Comparison of ENCODE assay signal across 1 cellular context in the genomic region with DNA sequence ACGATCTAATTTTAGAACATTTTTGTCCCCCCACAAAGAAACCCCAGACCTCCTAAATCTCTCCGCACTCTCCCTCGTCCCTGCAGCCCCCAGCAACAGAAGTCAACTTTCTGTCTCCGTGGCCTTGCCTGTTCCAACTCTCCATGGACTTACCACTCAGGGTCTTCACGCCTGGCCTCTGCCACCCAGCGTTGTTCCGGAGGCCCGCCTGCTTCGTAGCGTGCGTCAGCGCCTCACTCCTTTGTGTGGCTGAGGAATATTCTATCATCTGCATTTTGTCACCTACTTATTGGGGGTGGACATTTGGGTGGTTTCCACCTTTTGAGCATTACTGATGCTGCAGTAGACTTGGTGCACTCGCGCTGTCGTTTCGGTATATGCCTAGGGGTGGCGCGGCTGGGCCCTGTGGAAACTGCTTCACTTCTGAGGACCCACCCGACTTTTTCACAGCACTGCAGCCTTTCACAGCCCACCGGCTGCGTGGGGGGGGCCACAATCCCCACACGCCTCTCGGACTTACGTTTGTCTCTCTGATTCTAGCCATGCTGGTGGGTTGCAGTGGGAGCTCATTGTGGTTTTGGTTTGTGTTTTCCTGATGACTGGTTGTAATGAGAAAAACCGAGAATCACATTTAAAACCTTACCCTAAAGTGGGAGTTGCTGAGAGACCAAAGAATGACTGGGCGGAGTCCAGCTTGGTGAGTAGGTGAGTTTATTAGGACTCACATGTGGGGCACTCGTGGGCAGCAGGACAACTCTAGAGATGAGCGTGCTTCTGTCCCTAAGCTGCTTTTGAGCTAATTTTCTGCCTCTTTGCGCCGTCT.
TF ChIP-seq lines count a peak whose summit lies in the region.

No MANE protein-coding gene starts in this region.

TF ChIP-seq in H1, 55 proteins besides CTCF, POLR2A, EP300 and RAD21:
- TF ChIP-seq TCF12 (IDR thresholded peaks at IDR 0.05; ENCODE audit: low read depth, low read length) (no peak), ASH2L (IDR thresholded peaks at IDR 0.05; ENCODE audit: low read length) (no peak), NANOG (IDR thresholded peaks at IDR 0.05; ENCODE audit: insufficient read depth, low read depth, low read length, poor library complexity, severe bottlenecking) (no peak), PHF8 (conservative IDR thresholded peaks at IDR 0.05; ENCODE audit: low read depth, low read length) (no peak), RXRA (IDR thresholded peaks at IDR 0.05; ENCODE audit: insufficient read depth, low read depth, low read length) (no peak), GABPA (IDR thresholded peaks at IDR 0.05; ENCODE audit: borderline replicate concordance, insufficient read depth, low read length) (no peak), SP2 (IDR thresholded peaks at IDR 0.05; ENCODE audit: low read length) (no peak), POLR2AphosphoS5 (IDR thresholded peaks at IDR 0.05; ENCODE audit: low read depth, low read length) (no peak), TAF1 (IDR thresholded peaks at IDR 0.05; ENCODE audit: low read depth, low read length) (no peak), SP4 (IDR thresholded peaks at IDR 0.05; ENCODE audit: low read length) (no peak)
- TF ChIP-seq, protein P1, sequence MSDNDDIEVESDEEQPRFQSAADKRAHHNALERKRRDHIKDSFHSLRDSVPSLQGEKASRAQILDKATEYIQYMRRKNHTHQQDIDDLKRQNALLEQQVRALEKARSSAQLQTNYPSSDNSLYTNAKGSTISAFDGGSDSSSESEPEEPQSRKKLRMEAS (IDR thresholded peaks at IDR 0.05): no peak
TF ChIP-seq in H1: peak in this region for 0.
